In genomic region chr12:6434205-6435180, GRCh38 we compare ENCODE assay signal across 12 cellular contexts. TPM values are rescaled to one million over a fixed set of nuclear protein-coding genes. Genes with fewer than 3 reads are reported as not detected.
A peak's percentile ranks its signal among the peaks of the same experiment; 100 is the strongest.
DNase-seq lines count a peak whose midpoint lies in the region; ATAC-seq and TF ChIP-seq lines count a peak whose summit lies in the region.
"Had no signal": no experiment of that assay in that cellular context is flagged by ENCODE, and none has a peak within 500 bp of the region (broad histone marks: within the 10 kb centered on the region; RNA-seq: fewer than 3 reads in every experiment).

No MANE protein-coding gene starts in this region.

- TF ChIP-seq CTCF in GM12865 (IDR thresholded peaks at IDR 0.05; ENCODE audit: insufficient read depth, low read depth, low read length, missing control alignments) = no peak
- no peak for TF ChIP-seq CTCF in Peyer's patch (IDR thresholded peaks at IDR 0.05)

- peak overlapping the region; percentile 88 for H3K27ac Mint-ChIP-seq in activated naive CD4-positive, alpha-beta T cell treated with anti-CD3 and anti-CD28 coated beads, Interleukin-2, amount 50 U/mL, for 24 hours
- H3K27ac Mint-ChIP-seq in naive thymus-derived CD8-positive, alpha-beta T cell = peak overlapping the region; percentile 92 to 98 (median 96)

- H3K27me3 ChIP-seq in Peyer's patch = no peaks in the 10 kb centered on the region
- H3K27me3 ChIP-seq: hepatocyte had no signal

- H3K36me3 Mint-ChIP-seq in activated naive CD4-positive, alpha-beta T cell treated with anti-CD3 and anti-CD28 coated beads, Interleukin-2, amount 50 U/mL, for 24 hours = no peaks in the 10 kb centered on the region
- no peaks in the 10 kb centered on the region for H3K36me3 Mint-ChIP-seq in naive thymus-derived CD8-positive, alpha-beta T cell

- peak overlapping the region in 1 of 4 donors; percentile 18 for H3K27ac ChIP-seq in Peyer's patch
- H3K27ac ChIP-seq: hepatocyte, lower lobe of right lung had no signal

- H3K4me1 ChIP-seq in Peyer's patch = peaks cover 0 to 7% (median 2%) of the 10 kb centered on the region in 4 donors

- H3K9me3 ChIP-seq in Peyer's patch = no peaks in the 10 kb centered on the region
- H3K9me3 ChIP-seq: Caco-2, lower lobe of right lung had no signal

- DNase-seq in GM12865 (ENCODE audit: low read depth) (peak; percentile 73), Peyer's patch (peak in 2 of 3 donors; percentile 60 to 66), NCI-H1048 (lab: John Stamatoyannopoulos, UW) (no peak), AML-193 (lab: John Stamatoyannopoulos, UW) (no peak), HEK293T (ENCODE audit: extremely low spot score) (no peak)
- DNase-seq in naive thymus-derived CD8-positive, alpha-beta T cell = peak in 7 of 10 donors; percentile 17 to 58 (median 44)
- DNase-seq: lower lobe of right lung, NCI-H146 had no signal

- H3K4me3 ChIP-seq in GM12865 (ENCODE audit: low read depth, low read length) (no peak overlapping the region), Peyer's patch (no peak overlapping the region)
- H3K4me3 ChIP-seq: hepatocyte, lower lobe of right lung had no signal

- CTCF ChIA-PET in HEK293T (lab: Yijun Ruan, JAX) = interaction anchor here (1.2 kb wide), 1 partner anchor 11 kb away, joined by 3 read pairs; no protein-coding TSS in a partner anchor

- no peaks in the 10 kb centered on the region for H3K9me3 Mint-ChIP-seq in activated naive CD4-positive, alpha-beta T cell treated with anti-CD3 and anti-CD28 coated beads, Interleukin-2, amount 50 U/mL, for 24 hours
- H3K9me3 Mint-ChIP-seq in naive thymus-derived CD8-positive, alpha-beta T cell = no peaks in the 10 kb centered on the region

- no peak for TF ChIP-seq POLR2A in Peyer's patch (IDR thresholded peaks at IDR 0.05)

- POLR2A ChIA-PET in naive thymus-derived CD8-positive, alpha-beta T cell (lab: Charles Lee) = interaction anchor here (0.6 to 25.3 kb wide), 9 partner anchors 9 to 347 kb away, joined by 6 to 1074 read pairs (median 7); partner anchors contain the start of genes CD27, GAPDH, TAPBPL and VAMP1
- POLR2A ChIA-PET in HEK293T (lab: Yijun Ruan, JAX) = interaction anchor here (0.6 to 1.1 kb wide), 4 partner anchors 22 to 100 kb away, joined by 3 to 4 read pairs (median 3); partner anchors contain the start of genes GAPDH, MRPL51 and VAMP1

- H3K4me1 Mint-ChIP-seq in activated naive CD4-positive, alpha-beta T cell treated with anti-CD3 and anti-CD28 coated beads, Interleukin-2, amount 50 U/mL, for 24 hours = peaks cover 53% of the 10 kb centered on the region
- H3K4me1 Mint-ChIP-seq in naive thymus-derived CD8-positive, alpha-beta T cell = peaks cover 22 to 48% (median 44%) of the 10 kb centered on the region in 4 donors

- peak overlapping the region; percentile 34 for H3K4me3 Mint-ChIP-seq in activated naive CD4-positive, alpha-beta T cell treated with anti-CD3 and anti-CD28 coated beads, Interleukin-2, amount 50 U/mL, for 24 hours
- H3K4me3 Mint-ChIP-seq in naive thymus-derived CD8-positive, alpha-beta T cell = peak overlapping the region; percentile 51 to 86 (median 69)

- peak; percentile 93 to 98 for ATAC-seq in naive thymus-derived CD8-positive, alpha-beta T cell
- ATAC-seq in HG03378 (IDR thresholded peaks at IDR 0.05; ENCODE audit: unreplicated experiment) = no peak
- ATAC-seq: lower lobe of right lung had no signal

- H3K36me3 ChIP-seq in Peyer's patch = no peaks in the 10 kb centered on the region
- H3K36me3 ChIP-seq: lower lobe of right lung had no signal

- H3K27me3 Mint-ChIP-seq in activated naive CD4-positive, alpha-beta T cell treated with anti-CD3 and anti-CD28 coated beads, Interleukin-2, amount 50 U/mL, for 24 hours = no peaks in the 10 kb centered on the region
- no peaks in the 10 kb centered on the region for H3K27me3 Mint-ChIP-seq in naive thymus-derived CD8-positive, alpha-beta T cell

TF ChIP-seq in HEK293T, 16 proteins besides CTCF, POLR2A, EP300 and RAD21:
- no peak for TF ChIP-seq HDGF (IDR thresholded peaks at IDR 0.05; ENCODE audit: borderline replicate concordance)
- no peak for TF ChIP-seq ZNF384 (IDR thresholded peaks at IDR 0.05)
- TF ChIP-seq NFRKB (IDR thresholded peaks at IDR 0.05) = no peak
- TF ChIP-seq ELF4 (IDR thresholded peaks at IDR 0.05) = no peak
- TF ChIP-seq LEF1 (IDR thresholded peaks at IDR 0.05; ENCODE audit: borderline replicate concordance) = no peak
- no peak for TF ChIP-seq FOXA1 (IDR thresholded peaks at IDR 0.05)
- no peak for TF ChIP-seq SP1 (IDR thresholded peaks at IDR 0.05)
- no peak for TF ChIP-seq L3MBTL2 (conservative IDR thresholded peaks at IDR 0.05)
- no peak for TF ChIP-seq CTBP1 (IDR thresholded peaks at IDR 0.05; ENCODE audit: borderline replicate concordance)

RNA-seq across cellular contexts. Expression of gene CD27, which starts 10.3 kb away (rescaled TPM):
- 10 to 100 TPM in 1 of 4 donors, 1 to 10 TPM in 3; 1.0 to 20.6 (median 2.3) TPM for total RNA-seq in Peyer's patch
- 100 to 1,000 TPM; 149 to 150 TPM for total RNA-seq in naive thymus-derived CD8-positive, alpha-beta T cell
- polyA plus RNA-seq in naive thymus-derived CD8-positive, alpha-beta T cell = 100 to 1,000 TPM; 391 to 632 (median 577) TPM
- total RNA-seq: Caco-2, hepatocyte had no signal

RNA-seq across cellular contexts. Expression of gene TAPBPL, which starts 17.3 kb away (rescaled TPM):
- total RNA-seq in Peyer's patch = 100 to 1,000 TPM in 2 of 4 donors, 10 to 100 TPM in 2; 44.6 to 124 (median 95.5) TPM
- total RNA-seq in naive thymus-derived CD8-positive, alpha-beta T cell = 10 to 100 TPM; 42.5 to 45.4 TPM
- polyA plus RNA-seq in naive thymus-derived CD8-positive, alpha-beta T cell = 100 to 1,000 TPM in 2 of 3 donors, 10 to 100 TPM in 1; 46.0 to 126 (median 106) TPM

RNA-seq across cellular contexts. Expression of gene VAMP1, which starts 36.0 kb away (rescaled TPM):
- total RNA-seq in Peyer's patch = 10 to 100 TPM in 2 of 4 donors, 1 to 10 TPM in 2; 5.3 to 17.4 (median 9.3) TPM
- 10 to 100 TPM; 91.4 to 92.6 TPM for total RNA-seq in naive thymus-derived CD8-positive, alpha-beta T cell
- 10 to 100 TPM in 2 of 3 donors, 1 to 10 TPM in 1; 9.7 to 13.6 (median 10.9) TPM for polyA plus RNA-seq in naive thymus-derived CD8-positive, alpha-beta T cell

RNA-seq across cellular contexts. Expression of gene LTBR, which starts 50.5 kb away (rescaled TPM):
- total RNA-seq in Peyer's patch = 100 to 1,000 TPM; 113 to 313 (median 294) TPM
- under 1 TPM; 0.91 to 0.93 TPM for total RNA-seq in naive thymus-derived CD8-positive, alpha-beta T cell
- under 1 TPM in 1 of 3 donors, not detected in 2; 0.23 TPM for polyA plus RNA-seq in naive thymus-derived CD8-positive, alpha-beta T cell

RNA-seq across cellular contexts. Expression of gene MRPL51, which starts 58.6 kb away (rescaled TPM):
- 10 to 100 TPM; 23.5 to 71.8 (median 61.6) TPM for total RNA-seq in Peyer's patch
- 10 to 100 TPM; 71.6 to 77.3 TPM for total RNA-seq in naive thymus-derived CD8-positive, alpha-beta T cell
- polyA plus RNA-seq in naive thymus-derived CD8-positive, alpha-beta T cell = 100 to 1,000 TPM; 220 to 230 (median 224) TPM

Comparison
In these comparisons a context has a peak if more than half of its experiments do, and no peak if none do; other contexts are left out.
1. DNase-seq: peak in GM12865 (single experiment), Peyer's patch (2 of 3) and naive thymus-derived CD8-positive, alpha-beta T cell (7 of 10); none in NCI-H1048 (single experiment), AML-193 (0 of 2) and HEK293T (single experiment).
2. RNA of gene CD27, which starts 10.3 kb away (total RNA-seq): 149 to 150 TPM in naive thymus-derived CD8-positive, alpha-beta T cell; 1.0 to 20.6 TPM in Peyer's patch; every median in the first group is over 4 times any median in the second.
3. RNA of gene VAMP1, which starts 36.0 kb away (total RNA-seq): 91.4 to 92.6 TPM in naive thymus-derived CD8-positive, alpha-beta T cell; 5.3 to 17.4 TPM in Peyer's patch; every median in the first group is over 4 times any median in the second.